ENCODE assay signal across 34 cellular contexts in the genomic region with DNA sequence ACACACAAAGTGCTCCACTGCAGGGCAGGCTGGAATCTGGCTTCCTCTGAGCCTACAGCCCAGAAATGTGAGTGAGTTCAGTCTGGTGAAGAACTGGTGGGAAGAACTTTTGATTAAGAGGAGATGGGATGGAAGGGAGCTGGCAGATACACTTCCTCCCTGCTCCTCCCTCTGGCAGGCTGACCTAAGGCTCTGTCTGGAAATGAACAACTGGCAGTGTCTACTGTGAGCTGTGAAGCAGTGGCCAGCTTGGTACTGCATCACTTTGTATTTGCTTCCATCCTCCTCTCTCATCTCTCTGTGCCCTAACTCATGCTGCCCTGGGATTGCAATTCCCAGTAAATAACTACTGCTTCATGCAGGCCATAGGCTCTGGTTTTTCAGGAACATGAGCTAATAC.
"Had no signal": no experiment of that assay in that cellular context is flagged by ENCODE, and none has a peak within 500 bp of the region (broad histone marks: within the 10 kb centered on the region; RNA-seq: fewer than 3 reads in every experiment).

No MANE protein-coding gene starts in this region.

- ATAC-seq: activated CD8-positive, alpha-beta T cell treated with anti-CD3 and anti-CD28 coated beads for 36 hours; activated naive CD8-positive, alpha-beta T cell treated with anti-CD3 and anti-CD28 coated beads, Interleukin-2, amount 50 U/mL, for 24 hours; activated T-cell treated with anti-CD3 and anti-CD28 coated beads, Interleukin-2, amount 50 U/mL, for 4 hours; activated T-cell treated with anti-CD3 and anti-CD28 coated beads, Interleukin-2, amount 50 U/mL, for 72 hours; body of pancreas had no signal

- DNase-seq: activated B cell treated with CpG ODN at 0.5 μM for 24 hours; activated CD4-positive, alpha-beta memory T cell treated with anti-CD3 and anti-CD28 coated beads for 36 hours; activated CD4-positive, alpha-beta T cell treated with anti-CD3 and anti-CD28 coated beads for 4 hours; activated CD4-positive, alpha-beta T cell treated with anti-CD3 and anti-CD28 coated beads, Interleukin-2, amount 10 ng/mL, durations not matched to agents 24 days and 14 days; activated CD4-positive, alpha-beta T cell treated with anti-CD3 and anti-CD28 coated beads, Interleukin-2, amount 50 U/mL, for 1 hour; activated CD4-positive, alpha-beta T cell treated with anti-CD3 and anti-CD28 coated beads, Interleukin-2, amount 50 U/mL, for 4 hours; activated CD4-positive, CD25-positive, alpha-beta regulatory T cell treated with anti-CD3 and anti-CD28 coated beads, Interleukin-2, amount 50 U/mL, for 72 hours; activated CD8-positive, alpha-beta memory T cell treated with anti-CD3 and anti-CD28 coated beads, Interleukin-2, amount 50 U/mL, for 4 hours; activated CD8-positive, alpha-beta T cell treated with anti-CD3 and anti-CD28 coated beads for 36 hours; activated effector memory CD4-positive, alpha-beta T cell treated with Interleukin-2 at 50 U/mL for 16 hours; activated gamma-delta T cell; activated naive CD4-positive, alpha-beta T cell treated with anti-CD3 and anti-CD28 coated beads, Interleukin-2, amount 10 ng/mL, durations not matched to agents 7 days and 5 days; activated naive CD4-positive, alpha-beta T cell treated with Interleukin-2 at 50 U/mL for 16 hours; activated naive CD8-positive, alpha-beta T cell treated with anti-CD3 and anti-CD28 coated beads, Interleukin-2, amount 10 ng/mL, durations not matched to agents 7 days and 5 days; activated naive CD8-positive, alpha-beta T cell treated with anti-CD3 and anti-CD28 coated beads, Interleukin-2, amount 50 U/mL, for 24 hours; activated T-cell treated with anti-CD3 and anti-CD28 coated beads for 4 hours; activated T-cell treated with anti-CD3 and anti-CD28 coated beads, Interleukin-2, amount 50 U/mL, for 1 hour; activated T-cell treated with anti-CD3 and anti-CD28 coated beads, Interleukin-2, amount 50 U/mL, for 4 hours; activated T-cell treated with anti-CD3 and anti-CD28 coated beads, Interleukin-2, amount 50 U/mL, for 72 hours; amygdala; body of pancreas; brain microvascular endothelial cell; central memory CD4-positive, alpha-beta T cell; T-helper 1 cell; T-helper 2 cell; T-helper 9 cell had no signal

- H3K4me3 ChIP-seq: body of pancreas, breast epithelium had no signal

- H3K27ac ChIP-seq: body of pancreas, brain microvascular endothelial cell, breast epithelium, VCaP had no signal

- H3K27me3 ChIP-seq: body of pancreas, brain microvascular endothelial cell, breast epithelium had no signal

- H3K4me3 Mint-ChIP-seq: activated B cell treated with CpG ODN at 0.5 μM for 24 hours; activated CD4-positive, alpha-beta memory T cell treated with anti-CD3 and anti-CD28 coated beads for 36 hours; activated CD4-positive, alpha-beta T cell treated with anti-CD3 and anti-CD28 coated beads, Interleukin-2, amount 10 ng/mL, durations not matched to agents 24 days and 14 days; activated CD8-positive, alpha-beta T cell treated with anti-CD3 and anti-CD28 coated beads for 36 hours; activated naive CD4-positive, alpha-beta T cell treated with anti-CD3 and anti-CD28 coated beads, Interleukin-2, amount 10 ng/mL, durations not matched to agents 7 days and 5 days; activated naive CD4-positive, alpha-beta T cell treated with anti-CD3 and anti-CD28 coated beads, Interleukin-2, amount 50 U/mL, for 24 hours; activated naive CD8-positive, alpha-beta T cell; activated naive CD8-positive, alpha-beta T cell treated with anti-CD3 and anti-CD28 coated beads, Interleukin-2, amount 10 ng/mL, durations not matched to agents 7 days and 5 days; activated naive CD8-positive, alpha-beta T cell treated with anti-CD3 and anti-CD28 coated beads, Interleukin-2, amount 50 U/mL, for 24 hours; activated T-cell treated with anti-CD3 and anti-CD28 coated beads, Interleukin-2, amount 50 U/mL, for 4 hours; activated T-cell treated with anti-CD3 and anti-CD28 coated beads, Interleukin-2, amount 50 U/mL, for 72 hours; activated T-helper 1 cell treated with anti-CD3 and anti-CD28 coated beads, Interleukin-12 subunit alpha, Interleukin-12 subunit beta, Interleukin-2, Interleukin-4 antibody, amounts not matched to agents 30 ng/mL and 10 ng/mL and 1 ng/mL, durations not matched to agents 14 hours and 24 hours and 36 hours; T-helper 1 cell treated with Interleukin-12 subunit alpha and Interleukin-12 subunit beta and Interleukin-4 antibody, amounts not matched to agents 30 μg/mL and 1 μg/mL, for 36 hours; T-helper 2 cell treated with Interferon-gamma antibody and Interleukin-4, amounts not matched to agents 5 μg/mL and 100 μg/mL, for 36 hours had no signal

- H3K4me1 Mint-ChIP-seq: activated B cell treated with CpG ODN at 0.5 μM for 24 hours; activated CD4-positive, alpha-beta T cell treated with anti-CD3 and anti-CD28 coated beads, Interleukin-2, amount 10 ng/mL, durations not matched to agents 24 days and 14 days; activated naive CD4-positive, alpha-beta T cell treated with anti-CD3 and anti-CD28 coated beads, Interleukin-2, amount 10 ng/mL, durations not matched to agents 7 days and 5 days; activated naive CD4-positive, alpha-beta T cell treated with anti-CD3 and anti-CD28 coated beads, Interleukin-2, amount 50 U/mL, for 24 hours; activated naive CD8-positive, alpha-beta T cell treated with anti-CD3 and anti-CD28 coated beads, Interleukin-2, amount 10 ng/mL, durations not matched to agents 7 days and 5 days; activated naive CD8-positive, alpha-beta T cell treated with anti-CD3 and anti-CD28 coated beads, Interleukin-2, amount 50 U/mL, for 24 hours had no signal

- H3K36me3 ChIP-seq: brain microvascular endothelial cell, breast epithelium had no signal

- H3K27me3 Mint-ChIP-seq: activated naive CD8-positive, alpha-beta T cell treated with anti-CD3 and anti-CD28 coated beads, Interleukin-2, amount 50 U/mL, for 24 hours had no signal

- H3K27ac Mint-ChIP-seq: activated B cell treated with CpG ODN at 0.5 μM for 24 hours; activated CD4-positive, alpha-beta memory T cell treated with anti-CD3 and anti-CD28 coated beads for 36 hours; activated CD4-positive, alpha-beta T cell treated with anti-CD3 and anti-CD28 coated beads, Interleukin-2, amount 10 ng/mL, durations not matched to agents 24 days and 14 days; activated CD8-positive, alpha-beta T cell treated with anti-CD3 and anti-CD28 coated beads for 36 hours; activated naive CD4-positive, alpha-beta T cell treated with anti-CD3 and anti-CD28 coated beads, Interleukin-2, amount 10 ng/mL, durations not matched to agents 7 days and 5 days; activated naive CD4-positive, alpha-beta T cell treated with anti-CD3 and anti-CD28 coated beads, Interleukin-2, amount 50 U/mL, for 24 hours; activated naive CD8-positive, alpha-beta T cell; activated naive CD8-positive, alpha-beta T cell treated with anti-CD3 and anti-CD28 coated beads, Interleukin-2, amount 10 ng/mL, durations not matched to agents 7 days and 5 days; activated naive CD8-positive, alpha-beta T cell treated with anti-CD3 and anti-CD28 coated beads, Interleukin-2, amount 50 U/mL, for 24 hours; activated T-cell treated with anti-CD3 and anti-CD28 coated beads, Interleukin-2, amount 50 U/mL, for 72 hours; activated T-helper 1 cell treated with anti-CD3 and anti-CD28 coated beads, Interleukin-12 subunit alpha, Interleukin-12 subunit beta, Interleukin-2, Interleukin-4 antibody, amounts not matched to agents 30 ng/mL and 10 ng/mL and 1 ng/mL, durations not matched to agents 14 hours and 24 hours and 36 hours; activated T-helper 2 cell treated with anti-CD3 and anti-CD28 coated beads, Interferon-gamma antibody, Interleukin-2, Interleukin-4, amounts not matched to agents 10 μg/mL and 5 μg/mL and 100 μg/mL, durations not matched to agents 14 hours and 24 hours and 36 hours; T-helper 1 cell treated with Interleukin-12 subunit alpha and Interleukin-12 subunit beta and Interleukin-4 antibody, amounts not matched to agents 30 μg/mL and 1 μg/mL, for 36 hours; T-helper 2 cell treated with Interferon-gamma antibody and Interleukin-4, amounts not matched to agents 5 μg/mL and 100 μg/mL, for 36 hours had no signal

- H3K9me3 Mint-ChIP-seq: activated naive CD4-positive, alpha-beta T cell treated with anti-CD3 and anti-CD28 coated beads, Interleukin-2, amount 10 ng/mL, durations not matched to agents 7 days and 5 days; activated naive CD8-positive, alpha-beta T cell treated with anti-CD3 and anti-CD28 coated beads, Interleukin-2, amount 10 ng/mL, durations not matched to agents 7 days and 5 days had no signal

- H3K36me3 Mint-ChIP-seq: activated CD4-positive, alpha-beta memory T cell treated with anti-CD3 and anti-CD28 coated beads for 36 hours; activated naive CD4-positive, alpha-beta T cell treated with anti-CD3 and anti-CD28 coated beads, Interleukin-2, amount 10 ng/mL, durations not matched to agents 7 days and 5 days; activated naive CD8-positive, alpha-beta T cell; activated naive CD8-positive, alpha-beta T cell treated with anti-CD3 and anti-CD28 coated beads, Interleukin-2, amount 10 ng/mL, durations not matched to agents 7 days and 5 days had no signal

- H3K4me1 ChIP-seq: body of pancreas, breast epithelium had no signal

- H3K9me3 ChIP-seq: body of pancreas, breast epithelium had no signal
